Comparison of ENCODE assay signal across 14 cellular contexts in the genomic region with DNA sequence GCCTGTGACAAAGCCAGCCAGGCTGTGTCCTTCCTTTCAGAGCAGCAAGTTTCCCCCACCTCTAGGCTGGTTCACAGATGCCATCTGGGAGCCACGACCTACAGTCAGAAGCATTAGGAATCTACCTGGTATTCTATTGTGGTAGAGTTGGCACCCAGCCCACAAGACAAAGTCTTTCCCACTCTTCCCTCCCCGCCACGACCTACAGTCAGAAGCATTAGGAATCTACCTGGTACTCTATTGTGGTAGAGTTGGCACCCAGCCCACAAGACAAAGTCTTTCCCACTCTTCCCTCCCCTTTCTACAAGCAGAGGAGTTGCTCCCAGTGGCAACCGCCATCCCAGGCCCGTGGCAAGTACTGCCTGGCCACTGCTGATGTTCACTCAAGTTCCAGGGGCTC.
"Had no signal": no experiment of that assay in that cellular context is flagged by ENCODE, and none has a peak within 500 bp of the region (broad histone marks: within the 10 kb centered on the region; RNA-seq: fewer than 3 reads in every experiment).

No MANE protein-coding gene starts in this region.

- H3K27me3 ChIP-seq: right lobe of liver, suprapubic skin had no signal

- DNase-seq: activated CD4-positive, alpha-beta T cell treated with anti-CD3 and anti-CD28 coated beads for 36 hours; activated CD8-positive, alpha-beta memory T cell treated with anti-CD3 and anti-CD28 coated beads, Interleukin-2, amount 50 U/mL, for 48 hours; activated CD8-positive, alpha-beta T cell treated with anti-CD3 and anti-CD28 coated beads for 36 hours; activated naive CD4-positive, alpha-beta T cell; aorta; kidney glomerular epithelial cell; lower lobe of right lung; naive thymus-derived CD8-positive, alpha-beta T cell; posterior cingulate gyrus; right lobe of liver; stimulated activated naive CD8-positive, alpha-beta T cell treated with anti-CD3 and anti-CD28 coated beads, Interleukin-15, Interleukin-2, amounts not matched to agents 100 U/mL and 50 U/mL, for 24 hours; T-helper 1 cell had no signal

- H3K4me3 ChIP-seq: lower lobe of right lung, right lobe of liver, suprapubic skin had no signal

- ATAC-seq: activated CD4-positive, alpha-beta T cell treated with anti-CD3 and anti-CD28 coated beads for 36 hours; activated CD8-positive, alpha-beta T cell treated with anti-CD3 and anti-CD28 coated beads for 36 hours; lower lobe of right lung; naive thymus-derived CD8-positive, alpha-beta T cell; stimulated activated naive CD8-positive, alpha-beta T cell treated with anti-CD3 and anti-CD28 coated beads, Interleukin-15, Interleukin-2, amounts not matched to agents 100 U/mL and 50 U/mL, for 24 hours had no signal

- H3K9me3 ChIP-seq: lower lobe of right lung, right lobe of liver, suprapubic skin had no signal

- H3K36me3 ChIP-seq: lower lobe of right lung, right lobe of liver, suprapubic skin had no signal

- H3K4me1 ChIP-seq: lower lobe of right lung, right lobe of liver, suprapubic skin had no signal

- H3K27ac ChIP-seq: lower lobe of right lung, right lobe of liver, suprapubic skin, VCaP had no signal
